In the genomic region with DNA sequence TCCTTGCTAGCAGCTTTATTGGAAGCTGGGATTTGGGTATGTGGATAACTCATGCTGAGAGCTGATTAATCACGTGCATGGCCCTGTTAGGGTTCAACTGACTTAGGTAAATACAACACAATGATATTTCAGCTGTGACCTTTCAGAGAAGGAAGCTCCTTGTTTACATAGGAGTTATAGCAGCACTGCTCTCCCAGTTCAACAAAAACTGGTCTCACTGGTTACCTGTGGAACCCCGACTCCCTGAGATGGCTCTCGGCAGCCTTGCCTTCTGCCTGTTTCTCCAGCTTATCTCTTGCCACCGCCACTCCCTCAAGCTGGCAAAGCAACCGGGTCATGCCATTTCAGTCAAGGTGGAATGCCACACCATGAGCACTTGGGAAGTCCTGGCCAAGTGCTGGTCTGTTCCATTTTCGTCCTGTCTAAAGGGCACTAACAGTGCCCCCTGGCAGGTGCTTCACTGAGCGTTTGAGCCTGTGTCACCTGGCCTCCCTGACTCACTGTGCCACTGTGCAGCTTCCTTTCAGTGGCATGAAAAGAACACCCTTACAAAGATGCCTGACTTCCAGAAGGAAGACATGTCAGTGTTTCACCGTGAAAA, we compare ENCODE assay signal across 12 cellular contexts. TPM values are rescaled to one million over a fixed set of nuclear protein-coding genes. Genes with fewer than 3 reads are reported as not detected.
DNase-seq lines count a peak whose midpoint lies in the region; ATAC-seq and TF ChIP-seq lines count a peak whose summit lies in the region.
"Had no signal": no experiment of that assay in that cellular context is flagged by ENCODE, and none has a peak within 500 bp of the region (broad histone marks: within the 10 kb centered on the region; RNA-seq: fewer than 3 reads in every experiment).

No MANE protein-coding gene starts in this region.

- H3K27ac ChIP-seq in foreskin keratinocyte (no peak overlapping the region), skeletal muscle tissue (ENCODE audit: low read depth, low read length) (peak overlapping the region; percentile 42), SJCRH30 (no peak overlapping the region)

- peaks cover 24% of the 10 kb centered on the region for H3K4me1 Mint-ChIP-seq in HFFc6 (ENCODE audit: low read depth)

- H3K27ac Mint-ChIP-seq in HFFc6, result no peak overlapping the region; the same call in 1 of the 2 replicates

- H3K9ac ChIP-seq in skeletal muscle tissue (ENCODE audit: low read depth in 1 of 3, low read length in 3 of 3), result peak overlapping the region in 2 of 3 donors; percentile 27 to 78

- in situ Hi-C loops in GM13976 (cut with MboI; ENCODE audit: low sequenced_read_pairs, unreplicated experiment), result no loop called here

- no peaks in the 10 kb centered on the region for H3K9me3 ChIP-seq in skeletal muscle tissue (ENCODE audit: control insufficient read depth in 3 of 3, low read length in 3 of 3)
- no peaks in the 10 kb centered on the region for H3K9me3 ChIP-seq in SJCRH30 (replicated peaks)

- H3K36me3 ChIP-seq in skeletal muscle tissue (ENCODE audit: control insufficient read depth in 3 of 3, insufficient read depth in 3 of 3, low read length in 3 of 3), result no peaks in the 10 kb centered on the region
- H3K36me3 ChIP-seq in SJCRH30, result no peaks in the 10 kb centered on the region

- no peak for DNase-seq in HFFc6
- peak; percentile 53 for DNase-seq in NCI-H748 treated with DMSO at 0.1 percent for 48 hours (lab: John Stamatoyannopoulos, UW)
- no peak for DNase-seq in foreskin keratinocyte
- DNase-seq in SJCRH30, result no peak
- no peak for DNase-seq in NCI-H1048 (lab: John Stamatoyannopoulos, UW)
- DNase-seq in activated effector memory CD4-positive, alpha-beta T cell treated with anti-CD3 and anti-CD28 coated beads, Interleukin-2, amount 50 U/mL, for 16 hours, result no peak
- DNase-seq in GM13976 (ENCODE audit: low spot score), result no peak
- DNase-seq: activated CD4-positive, alpha-beta T cell treated with anti-CD3 and anti-CD28 coated beads, Interleukin-2, amount 50 U/mL, for 4 hours; GF-D8; IMR-90; OCI-M1 had no signal

- H3K4me3 ChIP-seq in skeletal muscle tissue (ENCODE audit: low read length in 3 of 3) (peak overlapping the region in 2 of 3 donors; percentile 28 to 52), SJCRH30 (no peak overlapping the region)

- no peaks in the 10 kb centered on the region for H3K9me3 Mint-ChIP-seq in HFFc6

- no peaks in the 10 kb centered on the region; the same call in 1 of the 2 replicates for H3K27me3 Mint-ChIP-seq in HFFc6 (ENCODE audit: insufficient read depth)

- H3K27me3 ChIP-seq in foreskin keratinocyte (no peaks in the 10 kb centered on the region), skeletal muscle tissue (ENCODE audit: control insufficient read depth in 3 of 3, insufficient read depth in 3 of 3, low read length in 3 of 3) (no peaks in the 10 kb centered on the region), SJCRH30 (no peaks in the 10 kb centered on the region)

- peaks cover 7% of the 10 kb centered on the region; the same call in 1 of the 2 replicates for H3K36me3 Mint-ChIP-seq in HFFc6 (ENCODE audit: low read depth)

- peak overlapping the region; percentile 10; the same call in 1 of the 2 replicates for H3K4me3 Mint-ChIP-seq in HFFc6

- TF ChIP-seq CTCF in HFFc6 (IDR thresholded peaks at IDR 0.05), result no peak; the same call in 1 of the 2 replicates
- no peak for TF ChIP-seq CTCF in foreskin keratinocyte (conservative IDR thresholded peaks at IDR 0.05)
- TF ChIP-seq CTCF in GM13976 (IDR thresholded peaks at IDR 0.05; ENCODE audit: borderline replicate concordance, control extremely low read depth, extremely low read depth, insufficient read depth, missing control alignments), result no peak

- peaks cover 6% of the 10 kb centered on the region for H3K4me1 ChIP-seq in foreskin keratinocyte
- peaks cover 10 to 30% (median 23%) of the 10 kb centered on the region in 3 donors for H3K4me1 ChIP-seq in skeletal muscle tissue (ENCODE audit: control insufficient read depth in 3 of 3, insufficient read depth in 3 of 3, low read length in 3 of 3)
- peaks cover 3% of the 10 kb centered on the region; the same call in 1 of the 2 replicates for H3K4me1 ChIP-seq in SJCRH30

- ATAC-seq in foreskin keratinocyte, result peak; percentile 23

RNA-seq across cellular contexts. Expression of gene DOP1B, which starts 31.6 kb away (rescaled TPM):
- 10 to 100 TPM; 13.2 to 19.4 (median 15.3) TPM for total RNA-seq in HFFc6 (2021; fragmentation: NEBNext Ultra II Directional; extraction: Animal tissue kit (Norgen Biotek cat#: 25700))
- total RNA-seq in foreskin keratinocyte (3.0 and 4.2 TPM in 2 replicates), skeletal muscle tissue (6.8 TPM)
- polyA plus RNA-seq in foreskin keratinocyte, result 0.74 and 0.90 TPM in 2 replicates
- 8.2 and 13.0 TPM in 2 replicates for total RNA-seq in SJCRH30 (2014; rRNA removed; shearing (Covaris generic))

RNA-seq across cellular contexts. Expression of gene CBR3, which starts 53.3 kb away (rescaled TPM):
- 10 to 100 TPM; 15.1 to 25.9 (median 23.5) TPM for total RNA-seq in HFFc6 (2021; fragmentation: NEBNext Ultra II Directional; extraction: Animal tissue kit (Norgen Biotek cat#: 25700))
- total RNA-seq in foreskin keratinocyte (6.2 and 7.9 TPM in 2 replicates), skeletal muscle tissue (1.6 TPM)
- polyA plus RNA-seq in foreskin keratinocyte, result 8.2 and 9.8 TPM in 2 replicates
- total RNA-seq in SJCRH30 (2014; rRNA removed; shearing (Covaris generic)), result 2.2 and 2.4 TPM in 2 replicates
